In the genomic region with DNA sequence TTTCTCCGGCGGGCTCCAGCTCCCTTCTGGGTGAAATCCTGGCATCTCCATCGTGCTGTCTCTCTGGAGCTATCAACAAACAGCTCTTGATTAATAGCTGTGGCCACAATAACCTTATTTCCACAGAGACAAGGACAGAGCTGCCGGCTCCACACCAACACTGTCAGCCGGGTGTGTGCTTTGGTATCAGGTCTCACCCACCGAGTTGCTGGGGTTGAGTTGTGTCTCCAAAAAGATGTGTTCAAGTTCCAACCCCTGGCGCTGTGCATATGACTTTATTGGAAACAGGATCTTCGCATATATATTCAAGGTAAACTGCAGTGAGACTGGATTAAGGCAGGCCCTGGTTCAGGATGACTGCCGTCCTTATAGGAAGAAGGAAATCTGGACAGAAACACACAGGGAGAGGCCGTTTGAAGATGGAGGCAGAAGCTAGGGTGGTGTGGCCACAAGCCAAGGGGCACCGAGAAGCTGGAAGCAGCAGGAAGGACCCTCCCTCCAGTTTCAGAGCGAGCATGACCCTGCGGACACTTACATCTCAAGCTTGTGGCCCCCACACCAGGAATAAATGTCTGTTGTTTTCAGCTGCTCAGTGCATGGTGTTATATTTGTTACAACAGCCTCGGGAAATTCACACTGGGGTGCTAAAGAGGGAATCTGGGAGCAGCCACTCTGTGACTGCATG, we compare ENCODE assay signal across 19 cellular contexts.
"Had no signal": no experiment of that assay in that cellular context is flagged by ENCODE, and none has a peak within 500 bp of the region (broad histone marks: within the 10 kb centered on the region; RNA-seq: fewer than 3 reads in every experiment).

No MANE protein-coding gene starts in this region.

- H3K27ac Mint-ChIP-seq: brain; natural killer cell treated with Interleukin-12 subunit alpha and Interleukin-12 subunit beta and Interleukin-15 and Interleukin-18, amount 100 ng/mL, for 72 hours; stimulated activated memory B cell treated with anti-CD40 and anti-IgM and Interleukin-4, amounts not matched to agents 10 μg/mL and 1 μg/mL and 100 μg/mL, for 72 hours; WTC11 had no signal

- ATAC-seq: activated T-cell treated with anti-CD3 and anti-CD28 coated beads, Interleukin-2, amount 50 U/mL, for 4 hours; left ventricle myocardium superior; natural killer cell treated with Interleukin-12 subunit alpha and Interleukin-12 subunit beta and Interleukin-15 and Interleukin-18, amount 100 ng/mL, for 72 hours; right lobe of liver; stimulated activated memory B cell treated with anti-CD40 and anti-IgM and Interleukin-4, amounts not matched to agents 10 μg/mL and 1 μg/mL and 100 μg/mL, for 72 hours; WTC11 had no signal

- DNase-seq: activated naive CD4-positive, alpha-beta T cell treated with anti-CD3 and anti-CD28 coated beads, Interleukin-2, amount 50 U/mL, for 16 hours; activated T-cell treated with anti-CD3 and anti-CD28 coated beads, Interleukin-2, amount 50 U/mL, for 4 hours; colonic mucosa; dorsolateral prefrontal cortex; glutamatergic neuron; hippocampal formation; left ventricle myocardium superior; mammary epithelial cell; nucleus accumbens; right lobe of liver; small intestine; T-helper 9 cell; testis; upper lobe of left lung had no signal

- H3K27ac ChIP-seq: colonic mucosa, dorsolateral prefrontal cortex, esophagus muscularis mucosa, right lobe of liver, testis had no signal

- H3K36me3 Mint-ChIP-seq: brain; natural killer cell treated with Interleukin-12 subunit alpha and Interleukin-12 subunit beta and Interleukin-15 and Interleukin-18, amount 100 ng/mL, for 72 hours; stimulated activated memory B cell treated with anti-CD40 and anti-IgM and Interleukin-4, amounts not matched to agents 10 μg/mL and 1 μg/mL and 100 μg/mL, for 72 hours; WTC11 had no signal

- H3K4me1 ChIP-seq: colonic mucosa had no signal

- H3K4me3 ChIP-seq: colonic mucosa, dorsolateral prefrontal cortex, esophagus muscularis mucosa, right lobe of liver, testis, upper lobe of left lung had no signal

- H3K4me3 Mint-ChIP-seq: activated T-cell treated with anti-CD3 and anti-CD28 coated beads, Interleukin-2, amount 50 U/mL, for 4 hours; brain; natural killer cell treated with Interleukin-12 subunit alpha and Interleukin-12 subunit beta and Interleukin-15 and Interleukin-18, amount 100 ng/mL, for 72 hours; stimulated activated memory B cell treated with anti-CD40 and anti-IgM and Interleukin-4, amounts not matched to agents 10 μg/mL and 1 μg/mL and 100 μg/mL, for 72 hours; WTC11 had no signal

- H3K27me3 ChIP-seq: colonic mucosa, right lobe of liver, testis, upper lobe of left lung had no signal

- H3K36me3 ChIP-seq: colonic mucosa, esophagus muscularis mucosa, right lobe of liver, upper lobe of left lung had no signal

- H3K9me3 ChIP-seq: colonic mucosa, esophagus muscularis mucosa, right lobe of liver, testis, upper lobe of left lung had no signal

- H3K9me3 Mint-ChIP-seq: activated T-cell treated with anti-CD3 and anti-CD28 coated beads, Interleukin-2, amount 50 U/mL, for 4 hours; natural killer cell treated with Interleukin-12 subunit alpha and Interleukin-12 subunit beta and Interleukin-15 and Interleukin-18, amount 100 ng/mL, for 72 hours; WTC11 had no signal
